Comparison of ENCODE assay signal across 17 cellular contexts in the genomic region with DNA sequence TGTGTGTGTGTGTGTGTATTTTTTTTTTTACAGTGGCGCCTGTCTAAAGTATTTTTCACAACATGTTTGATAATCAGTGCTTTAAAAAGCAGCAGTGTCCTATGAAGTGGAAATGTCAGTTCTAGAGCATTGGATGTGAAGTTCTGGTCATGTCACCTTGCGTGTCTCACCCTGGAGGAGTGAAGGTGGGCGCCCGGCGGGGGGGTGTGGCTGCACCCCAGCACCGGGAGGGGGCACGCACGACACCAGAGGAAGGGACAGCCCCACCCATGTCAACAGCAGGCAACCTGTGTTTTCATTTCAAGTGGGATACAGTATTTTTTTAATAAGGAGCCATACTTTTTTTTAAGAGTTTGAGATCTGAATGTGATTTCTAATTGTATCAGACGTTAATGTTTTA.
"Had no signal": no experiment of that assay in that cellular context is flagged by ENCODE, and none has a peak within 500 bp of the region (broad histone marks: within the 10 kb centered on the region; RNA-seq: fewer than 3 reads in every experiment).

No MANE protein-coding gene starts in this region.

- H3K27ac Mint-ChIP-seq: activated CD4-positive, alpha-beta memory T cell treated with anti-CD3 and anti-CD28 coated beads, Interleukin-2, amount 10 ng/mL, durations not matched to agents 7 days and 5 days; dendritic cell treated with granulocyte-macrophage colony-stimulating factor and Interleukin-4, amounts not matched to agents 40 ng/mL and 50 ng/mL, for 4 days had no signal

- H3K27ac ChIP-seq: suprapubic skin, WERI-Rb-1 had no signal

- H3K9me3 Mint-ChIP-seq: activated CD4-positive, alpha-beta memory T cell treated with anti-CD3 and anti-CD28 coated beads, Interleukin-2, amount 10 ng/mL, durations not matched to agents 7 days and 5 days; dendritic cell treated with granulocyte-macrophage colony-stimulating factor and Interleukin-4, amounts not matched to agents 40 ng/mL and 50 ng/mL, for 4 days; effector memory CD8-positive, alpha-beta T cell; immature natural killer cell had no signal

- H3K4me3 ChIP-seq: right atrium auricular region, suprapubic skin had no signal

- H3K9ac ChIP-seq: SK-N-SH had no signal

- H3K27me3 Mint-ChIP-seq: activated CD4-positive, alpha-beta memory T cell treated with anti-CD3 and anti-CD28 coated beads, Interleukin-2, amount 10 ng/mL, durations not matched to agents 7 days and 5 days; dendritic cell treated with granulocyte-macrophage colony-stimulating factor and Interleukin-4, amounts not matched to agents 40 ng/mL and 50 ng/mL, for 4 days; effector memory CD8-positive, alpha-beta T cell had no signal

- H3K4me3 Mint-ChIP-seq: activated CD4-positive, alpha-beta memory T cell treated with anti-CD3 and anti-CD28 coated beads, Interleukin-2, amount 10 ng/mL, durations not matched to agents 7 days and 5 days; dendritic cell treated with granulocyte-macrophage colony-stimulating factor and Interleukin-4, amounts not matched to agents 40 ng/mL and 50 ng/mL, for 4 days; effector memory CD8-positive, alpha-beta T cell; immature natural killer cell had no signal

- ATAC-seq: effector memory CD8-positive, alpha-beta T cell; stimulated activated naive CD8-positive, alpha-beta T cell treated with anti-CD3 and anti-CD28 coated beads, Interleukin-15, Interleukin-2, amounts not matched to agents 100 U/mL and 50 U/mL, for 24 hours had no signal

- DNase-seq: activated CD4-positive, alpha-beta memory T cell treated with anti-CD3 and anti-CD28 coated beads, Interleukin-2, amount 10 ng/mL, durations not matched to agents 7 days and 5 days; activated gamma-delta T cell treated with Interleukin-2 at 50 U/mL for 16 hours; activated T-cell treated with anti-CD3 and anti-CD28 coated beads, Interleukin-2, amount 50 U/mL, for 48 hours; aorta; cerebellar nuclear complex; effector memory CD8-positive, alpha-beta T cell; foreskin melanocyte; head of caudate nucleus; immature natural killer cell; SK-N-SH; small intestine; stimulated activated CD4-positive, alpha-beta T cell treated with anti-CD3 and anti-CD28 coated beads, Interleukin-4, amount 100 ng/mL, for 24 hours; stimulated activated naive CD8-positive, alpha-beta T cell treated with anti-CD3 and anti-CD28 coated beads, Interleukin-15, Interleukin-2, amounts not matched to agents 100 U/mL and 50 U/mL, for 24 hours; WERI-Rb-1 had no signal

- H3K27me3 ChIP-seq: right atrium auricular region, suprapubic skin had no signal

- H3K9me3 ChIP-seq: right atrium auricular region, SK-N-SH, suprapubic skin had no signal
